2 cellular contexts compared by ENCODE assay signal in genomic region chr10:57844387-57844998, GRCh38.
TF ChIP-seq lines count a peak whose summit lies in the region.

No MANE protein-coding gene starts in this region.

TF ChIP-seq in H1, 55 proteins besides CTCF, POLR2A, EP300 and RAD21 (continued from another document):
- TF ChIP-seq ASH2L (IDR thresholded peaks at IDR 0.05; ENCODE audit: low read length) (no peak), GTF2F1 (IDR thresholded peaks at IDR 0.05; ENCODE audit: borderline replicate concordance, low read depth, low read length) (no peak), ATF3 (IDR thresholded peaks at IDR 0.05; ENCODE audit: insufficient read depth, low read depth, low read length) (no peak), JUN (IDR thresholded peaks at IDR 0.05; ENCODE audit: low read depth, low read length) (no peak), BRCA1 (IDR thresholded peaks at IDR 0.05; ENCODE audit: low read depth, low read length) (no peak), HDAC2 (IDR thresholded peaks at IDR 0.05; ENCODE audit: borderline replicate concordance in 1 of 2, low read depth in 2 of 2, low read length in 2 of 2) (no peak), KDM4A (IDR thresholded peaks at IDR 0.05; ENCODE audit: low read depth, low read length, severe bottlenecking) (no peak), YY1 (IDR thresholded peaks at IDR 0.05; ENCODE audit: low read depth, low read length) (no peak), RBBP5 (IDR thresholded peaks at IDR 0.05; ENCODE audit: borderline replicate concordance, low read depth, low read length) (no peak), BCL11A (IDR thresholded peaks at IDR 0.05; ENCODE audit: low read depth in 2 of 2, low read length in 2 of 2) (no peak), NRF1 (IDR thresholded peaks at IDR 0.05; ENCODE audit: low read depth, low read length) (no peak), CBX8 (IDR thresholded peaks at IDR 0.05; ENCODE audit: borderline replicate concordance, low read depth, low read length) (no peak), KDM5A (IDR thresholded peaks at IDR 0.05; ENCODE audit: low read length) (no peak), SIN3A (conservative IDR thresholded peaks at IDR 0.05 in 1 of 2, IDR thresholded peaks at IDR 0.05 in 1 of 2; ENCODE audit: low read depth in 1 of 2, low read length in 2 of 2) (no peak), MAFK (IDR thresholded peaks at IDR 0.05; ENCODE audit: low read depth, low read length) (no peak)

TF ChIP-seq in HepG2, 621 proteins besides CTCF, POLR2A, EP300 and RAD21:
- TF ChIP-seq GMEB2 (CRISPR knock-in tag; IDR thresholded peaks at IDR 0.05; ENCODE audit: low read depth) = no peak
- no peak for TF ChIP-seq ZNF781 (CRISPR knock-in tag; IDR thresholded peaks at IDR 0.05; ENCODE audit: borderline replicate concordance, not compliant biosample characterization)
- TF ChIP-seq TCF7L2 (IDR thresholded peaks at IDR 0.05; ENCODE audit: low read depth, low read length) = no peak
- TF ChIP-seq TBX2 (CRISPR knock-in tag; IDR thresholded peaks at IDR 0.05; ENCODE audit: borderline replicate concordance) = no peak
